8 cellular contexts compared by ENCODE assay signal in genomic region chr11:1382831-1383607, GRCh38. TPM values are rescaled to one million over a fixed set of nuclear protein-coding genes. Genes with fewer than 3 reads are reported as not detected.
DNase-seq lines count a peak whose midpoint lies in the region; ATAC-seq and TF ChIP-seq lines count a peak whose summit lies in the region.

No MANE protein-coding gene starts in this region.

- intact Hi-C loops in CD4-positive, alpha-beta memory T cell (cut with micrococcal nuclease), result loop anchor here (2.0 to 5.0 kb wide), 2 partner anchors 46 to 189 kb away; partner anchors contain the start of gene DUSP8
- intact Hi-C loops in right cardiac atrium (cut with DNase I), result no loop called here
- intact Hi-C loops in psoas muscle (cut with DNase I), result loop anchor here in 1 of 2 donors (10.0 kb wide), 1 partner anchor 178 kb away; no protein-coding TSS in a partner anchor
- intact Hi-C loops in upper lobe of right lung (cut with DNase I), result no loop called here

- H3K27me3 Mint-ChIP-seq in CD4-positive, alpha-beta memory T cell, result no peaks in the 10 kb centered on the region

- no peaks in the 10 kb centered on the region for H3K9me2 ChIP-seq in Loucy (replicated peaks; ENCODE audit: low read depth, low read length)

- no peaks in the 10 kb centered on the region for H4K20me1 ChIP-seq in Loucy (ENCODE audit: insufficient read depth, low read length, poor library complexity, severe bottlenecking)

- H3K4me1 Mint-ChIP-seq in CD4-positive, alpha-beta memory T cell, result peaks cover 2 to 47% (median 10%) of the 10 kb centered on the region in 4 donors

- H3K79me2 ChIP-seq in Loucy (ENCODE audit: insufficient read depth, low read length), result no peaks in the 10 kb centered on the region

- H3K4me1 ChIP-seq in CD4-positive, alpha-beta memory T cell (ENCODE audit: insufficient read depth, low read length), result no peaks in the 10 kb centered on the region
- no peaks in the 10 kb centered on the region for H3K4me1 ChIP-seq in Loucy (ENCODE audit: insufficient read depth, low read length, poor library complexity, severe bottlenecking)
- no peaks in the 10 kb centered on the region for H3K4me1 ChIP-seq in right cardiac atrium (ENCODE audit: control insufficient read depth, insufficient read depth, low read length)
- no peaks in the 10 kb centered on the region for H3K4me1 ChIP-seq in psoas muscle
- H3K4me1 ChIP-seq in upper lobe of right lung, result peaks cover 8% of the 10 kb centered on the region

- peak overlapping the region; percentile 58 for H3K4me2 ChIP-seq in Loucy (ENCODE audit: low read depth, low read length, poor library complexity, severe bottlenecking)

- peak overlapping the region; percentile 77 to 90 (median 82) for H3K4me3 Mint-ChIP-seq in CD4-positive, alpha-beta memory T cell

- no peaks in the 10 kb centered on the region for H3K9me3 Mint-ChIP-seq in CD4-positive, alpha-beta memory T cell

- DNase-seq in CD4-positive, alpha-beta memory T cell, result peak; percentile 72 to 86 (median 74)
- DNase-seq in T follicular helper cell (ENCODE audit: low read depth), result peak; percentile 73
- peak; percentile 50 for DNase-seq in amniotic stem cell (lab: John Stamatoyannopoulos, UW)
- peak; percentile 87 to 92 (median 90) for DNase-seq in right cardiac atrium
- DNase-seq in psoas muscle, result peak; percentile 80 to 83
- peak; percentile 92 for DNase-seq in upper lobe of right lung

- peak overlapping the region in 1 of 2 donors; percentile 57 for H3K4me3 ChIP-seq in CD4-positive, alpha-beta memory T cell (ENCODE audit: low read length in 2 of 2)
- H3K4me3 ChIP-seq in Loucy (ENCODE audit: low read length, poor library complexity, severe bottlenecking), result peak overlapping the region; percentile 71
- peak overlapping the region; percentile 49 for H3K4me3 ChIP-seq in right cardiac atrium (ENCODE audit: low read length)
- peak overlapping the region; percentile 63 for H3K4me3 ChIP-seq in psoas muscle
- peak overlapping the region; percentile 52 for H3K4me3 ChIP-seq in upper lobe of right lung

- H3K36me3 ChIP-seq in CD4-positive, alpha-beta memory T cell (ENCODE audit: insufficient read depth, low read length), result no peaks in the 10 kb centered on the region
- H3K36me3 ChIP-seq in Loucy (ENCODE audit: insufficient read depth, low read length) (no peaks in the 10 kb centered on the region), psoas muscle (ENCODE audit: insufficient read depth in 1 of 2, low read depth in 1 of 2) (no peaks in the 10 kb centered on the region), upper lobe of right lung (no peaks in the 10 kb centered on the region)

- H3K36me3 Mint-ChIP-seq in CD4-positive, alpha-beta memory T cell, result no peaks in the 10 kb centered on the region

- H3K27ac Mint-ChIP-seq in CD4-positive, alpha-beta memory T cell, result peak overlapping the region; percentile 87 to 94 (median 92)

- under 1% methylated on average over 56 of the region's 56 CpGs for WGBS in right cardiac atrium
- WGBS in psoas muscle, 3 donors, result 1% methylated on average over 33 to 56 of the region's 56 CpGs

- ATAC-seq in GM21528 (IDR thresholded peaks at IDR 0.05; ENCODE audit: low FRiP score, unreplicated experiment) (peak; percentile 82), right cardiac atrium (peak; percentile 87 to 95), psoas muscle (peak; percentile 70 to 84 (median 72)), upper lobe of right lung (peak; percentile 93)

- H3F3A ChIP-seq in Loucy (ENCODE audit: low read depth), result no peaks in the 10 kb centered on the region

- H3K9ac ChIP-seq in Loucy (ENCODE audit: low read depth, low read length, poor library complexity, severe bottlenecking), result peak overlapping the region; percentile 52

- H3K9me3 ChIP-seq in CD4-positive, alpha-beta memory T cell (ENCODE audit: control insufficient read depth in 1 of 2, low read length in 2 of 2), result no peaks in the 10 kb centered on the region
- H3K9me3 ChIP-seq in Loucy (ENCODE audit: insufficient read depth, low read depth, low read length), result no peaks in the 10 kb centered on the region
- no peaks in the 10 kb centered on the region for H3K9me3 ChIP-seq in right cardiac atrium (ENCODE audit: control insufficient read depth, low read length)
- no peaks in the 10 kb centered on the region for H3K9me3 ChIP-seq in psoas muscle
- no peaks in the 10 kb centered on the region for H3K9me3 ChIP-seq in upper lobe of right lung

- CTCF ChIA-PET in CD4-positive, alpha-beta memory T cell (lab: Charles Lee; ENCODE audit: partially characterized antibody), result no interaction called here

- POLR2A ChIA-PET in CD4-positive, alpha-beta memory T cell (lab: Charles Lee; ENCODE audit: partially characterized antibody), result interaction anchor here (1.0 to 2.1 kb wide), 5 partner anchors 22 to 121 kb away, joined by 3 to 15 read pairs (median 4); partner anchors contain the start of gene TOLLIP

- H3K27ac ChIP-seq in CD4-positive, alpha-beta memory T cell (ENCODE audit: low read depth, low read length), result peak overlapping the region; percentile 79
- H3K27ac ChIP-seq in right cardiac atrium (ENCODE audit: low read length) (peak overlapping the region; percentile 60), psoas muscle (peak overlapping the region; percentile 62), upper lobe of right lung (peak overlapping the region; percentile 61)

- TF ChIP-seq CTCF in Loucy (conservative IDR thresholded peaks at IDR 0.05; ENCODE audit: low read length) (no peak), psoas muscle (IDR thresholded peaks at IDR 0.05) (no peak), upper lobe of right lung (IDR thresholded peaks at IDR 0.05) (no peak)

- H2AFZ ChIP-seq in Loucy (ENCODE audit: low read length), result peak overlapping the region; percentile 84

- H3K27me3 ChIP-seq in CD4-positive, alpha-beta memory T cell (ENCODE audit: insufficient read depth, low read length), result no peaks in the 10 kb centered on the region
- H3K27me3 ChIP-seq in Loucy (ENCODE audit: insufficient read depth, low read length, poor library complexity, severe bottlenecking), result no peaks in the 10 kb centered on the region
- no peaks in the 10 kb centered on the region for H3K27me3 ChIP-seq in right cardiac atrium (ENCODE audit: control insufficient read depth, insufficient read depth)
- peaks cover 0 to 66% (median 10%) of the 10 kb centered on the region in 3 donors for H3K27me3 ChIP-seq in psoas muscle (ENCODE audit: insufficient read depth in 3 of 3, low read length in 2 of 3)
- H3K27me3 ChIP-seq in upper lobe of right lung, result no peaks in the 10 kb centered on the region

RNA-seq across cellular contexts. Expression of gene BRSK2, which starts 6.7 kb away (rescaled TPM):
- total RNA-seq in CD4-positive, alpha-beta memory T cell, result under 1 TPM; 0.35 to 0.47 TPM
- polyA plus RNA-seq in CD4-positive, alpha-beta memory T cell, result under 1 TPM; 0.18 to 0.30 TPM
- total RNA-seq in right cardiac atrium, result 1 to 10 TPM in 2 of 4 donors, under 1 TPM in 2; 0.61 to 2.3 (median 1.4) TPM
- polyA plus RNA-seq in right cardiac atrium, result 2.3 TPM
- under 1 TPM; 0.19 to 0.47 (median 0.29) TPM for total RNA-seq in psoas muscle
- polyA plus RNA-seq in psoas muscle, result under 1 TPM; 0.26 to 0.78 (median 0.44) TPM
- total RNA-seq in upper lobe of right lung, result 0.26 TPM
